Comparison of ENCODE assay signal across 13 cellular contexts in the genomic region with DNA sequence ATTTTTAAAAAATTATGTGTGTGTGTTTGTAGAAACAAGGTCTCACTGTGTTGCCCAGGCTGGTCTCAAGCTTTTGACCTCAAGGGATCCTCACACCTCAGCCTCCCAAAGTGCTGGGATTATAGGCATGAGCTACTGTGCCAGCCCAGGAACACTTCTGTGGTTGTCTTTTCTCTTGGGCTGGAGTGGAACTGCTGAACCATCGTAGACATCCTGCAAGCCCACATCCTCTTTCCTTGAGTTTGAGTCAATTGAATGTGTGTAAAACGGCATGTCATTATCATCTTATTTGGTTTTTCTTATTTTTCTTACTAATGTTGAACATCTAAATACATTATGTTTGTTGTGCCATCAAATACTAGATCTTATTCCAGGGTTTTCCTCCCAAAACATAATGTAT.
"Had no signal": no experiment of that assay in that cellular context is flagged by ENCODE, and none has a peak within 500 bp of the region (broad histone marks: within the 10 kb centered on the region; RNA-seq: fewer than 3 reads in every experiment).

No MANE protein-coding gene starts in this region.

- H3K27me3 Mint-ChIP-seq: progenitor cell of endocrine pancreas, type B pancreatic cell had no signal

- H3K27me3 ChIP-seq: esophagus squamous epithelium had no signal

- H3K4me3 ChIP-seq: esophagus squamous epithelium, lower lobe of right lung had no signal

- DNase-seq: activated CD4-positive, alpha-beta T cell treated with anti-CD3 and anti-CD28 coated beads for 48 hours; activated effector memory CD4-positive, alpha-beta T cell treated with anti-CD3 and anti-CD28 coated beads, Interleukin-2, amount 50 U/mL, for 16 hours; activated T-cell treated with anti-CD3 and anti-CD28 coated beads, Interleukin-2, amount 50 U/mL, for 1 hour; esophagus squamous epithelium; foreskin fibroblast; left cardiac atrium; lower lobe of right lung; midbrain; nucleus accumbens; right cardiac atrium; small intestine had no signal

- H3K9me3 Mint-ChIP-seq: type B pancreatic cell had no signal

- H3K27ac Mint-ChIP-seq: progenitor cell of endocrine pancreas, type B pancreatic cell had no signal

- H3K4me3 Mint-ChIP-seq: type B pancreatic cell had no signal

- H3K27ac ChIP-seq: esophagus squamous epithelium, lower lobe of right lung had no signal

- H3K4me1 ChIP-seq: esophagus squamous epithelium, lower lobe of right lung had no signal

- ATAC-seq: left cardiac atrium, lower lobe of right lung, right cardiac atrium had no signal

- H3K9me3 ChIP-seq: esophagus squamous epithelium, lower lobe of right lung had no signal
